Comparison of ENCODE assay signal across 8 cellular contexts in genomic region chr15:79923515-79924169, GRCh38. TPM values are rescaled to one million over a fixed set of nuclear protein-coding genes. Genes with fewer than 3 reads are reported as not detected.
DNase-seq lines count a peak whose midpoint lies in the region; ATAC-seq and TF ChIP-seq lines count a peak whose summit lies in the region.

No MANE protein-coding gene starts in this region.

- H3K27ac ChIP-seq in testis, result peak overlapping the region; percentile 86 to 91

- 0 to 1% methylated on average over 16 to 61 of the region's 68 CpGs for WGBS in testis, 2 donors

- H3K4me1 Mint-ChIP-seq in activated naive CD8-positive, alpha-beta T cell (ENCODE audit: low read depth), result peaks cover 25% of the 10 kb centered on the region

- no peaks in the 10 kb centered on the region for H3K9me3 Mint-ChIP-seq in activated naive CD8-positive, alpha-beta T cell (ENCODE audit: low read depth)

- ATAC-seq in HG02623 (IDR thresholded peaks at IDR 0.05; ENCODE audit: unreplicated experiment) (peak; percentile 93), SK-N-SH treated with all-trans-retinoic acid at 6 μM for 48 hours (peak; percentile 98), omental fat pad (ENCODE audit: low FRiP score) (peak; percentile 99)

- H3K9me3 ChIP-seq in testis, result no peaks in the 10 kb centered on the region

- H3K36me3 ChIP-seq in testis (ENCODE audit: low read depth, missing control alignments), result no peaks in the 10 kb centered on the region

- peaks cover 20% of the 10 kb centered on the region for H3K36me3 Mint-ChIP-seq in activated naive CD8-positive, alpha-beta T cell

- intact Hi-C loops in testis (cut with DNase I; ENCODE audit: low total_unique reads), result no loop called here

- peak; percentile 99 for DNase-seq in GM10266 (ENCODE audit: extremely low spot score)
- DNase-seq in NCI-H1092 treated with DMSO at 0.1 percent for 48 hours (lab: John Stamatoyannopoulos, UW), result peak; percentile 93
- peak; percentile 99 for DNase-seq in glomerular visceral epithelial cell (ENCODE audit: extremely low spot score)
- peak; percentile 78 for DNase-seq in omental fat pad (ENCODE audit: low spot score)
- DNase-seq in testis, result peak; percentile 97

- TF ChIP-seq CTCF in GM10266 (IDR thresholded peaks at IDR 0.05; ENCODE audit: control insufficient read depth, insufficient read depth, low read depth, missing control alignments), result no peak
- TF ChIP-seq CTCF in omental fat pad (IDR thresholded peaks at IDR 0.05), result no peak
- no peak for TF ChIP-seq CTCF in testis (IDR thresholded peaks at IDR 0.05)

- peaks cover 10% of the 10 kb centered on the region for H3K4me1 ChIP-seq in testis

- H3K4me3 Mint-ChIP-seq in activated naive CD8-positive, alpha-beta T cell, result peak overlapping the region; percentile 93

- H3K27me3 ChIP-seq in testis, result no peaks in the 10 kb centered on the region

- no peaks in the 10 kb centered on the region for H3K27me3 Mint-ChIP-seq in activated naive CD8-positive, alpha-beta T cell

- H3K4me3 ChIP-seq in testis, result peak overlapping the region; percentile 80 to 88

- TF ChIP-seq POLR2A in testis (IDR thresholded peaks at IDR 0.05), result peak; percentile 33

- peak overlapping the region; percentile 95 for H3K27ac Mint-ChIP-seq in activated naive CD8-positive, alpha-beta T cell

TF ChIP-seq in SK-N-SH treated with all-trans-retinoic acid at 6 μM for 48 hours, 23 proteins besides CTCF, POLR2A, EP300 and RAD21:
- TF ChIP-seq ZFP3 (CRISPR knock-in tag; IDR thresholded peaks at IDR 0.05), result peak; percentile 50; the same call in 1 of the 2 replicates
- TF ChIP-seq, protein P1, sequence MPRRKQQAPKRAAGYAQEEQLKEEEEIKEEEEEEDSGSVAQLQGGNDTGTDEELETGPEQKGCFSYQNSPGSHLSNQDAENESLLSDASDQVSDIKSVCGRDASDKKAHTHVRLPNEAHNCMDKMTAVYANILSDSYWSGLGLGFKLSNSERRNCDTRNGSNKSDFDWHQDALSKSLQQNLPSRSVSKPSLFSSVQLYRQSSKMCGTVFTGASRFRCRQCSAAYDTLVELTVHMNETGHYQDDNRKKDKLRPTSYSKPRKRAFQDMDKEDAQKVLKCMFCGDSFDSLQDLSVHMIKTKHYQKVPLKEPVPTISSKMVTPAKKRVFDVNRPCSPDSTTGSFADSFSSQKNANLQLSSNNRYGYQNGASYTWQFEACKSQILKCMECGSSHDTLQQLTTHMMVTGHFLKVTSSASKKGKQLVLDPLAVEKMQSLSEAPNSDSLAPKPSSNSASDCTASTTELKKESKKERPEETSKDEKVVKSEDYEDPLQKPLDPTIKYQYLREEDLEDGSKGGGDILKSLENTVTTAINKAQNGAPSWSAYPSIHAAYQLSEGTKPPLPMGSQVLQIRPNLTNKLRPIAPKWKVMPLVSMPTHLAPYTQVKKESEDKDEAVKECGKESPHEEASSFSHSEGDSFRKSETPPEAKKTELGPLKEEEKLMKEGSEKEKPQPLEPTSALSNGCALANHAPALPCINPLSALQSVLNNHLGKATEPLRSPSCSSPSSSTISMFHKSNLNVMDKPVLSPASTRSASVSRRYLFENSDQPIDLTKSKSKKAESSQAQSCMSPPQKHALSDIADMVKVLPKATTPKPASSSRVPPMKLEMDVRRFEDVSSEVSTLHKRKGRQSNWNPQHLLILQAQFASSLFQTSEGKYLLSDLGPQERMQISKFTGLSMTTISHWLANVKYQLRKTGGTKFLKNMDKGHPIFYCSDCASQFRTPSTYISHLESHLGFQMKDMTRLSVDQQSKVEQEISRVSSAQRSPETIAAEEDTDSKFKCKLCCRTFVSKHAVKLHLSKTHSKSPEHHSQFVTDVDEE (CRISPR knock-in tag; IDR thresholded peaks at IDR 0.05), result 0 out of 2 replicates have a peak, but pooled peaks have one; percentile 43
- TF ChIP-seq ISL1 (CRISPR knock-in tag; IDR thresholded peaks at IDR 0.05), result no peak
TF ChIP-seq in SK-N-SH treated with all-trans-retinoic acid at 6 μM for 48 hours: peak in this region for 2.

RNA-seq across cellular contexts. Expression of gene MTHFS, which starts 26.8 kb away (rescaled TPM):
- total RNA-seq in omental fat pad, result 10 to 100 TPM; 20.8 to 35.3 (median 28.6) TPM
- 10 to 100 TPM; 32.5 to 44.2 TPM for total RNA-seq in testis
- 24.9 TPM for polyA plus RNA-seq in testis (ENCODE audit: insufficient read depth, low read depth, low replicate concordance)

RNA-seq across cellular contexts. Expression of gene BCL2A1, which starts 47.4 kb away (rescaled TPM):
- total RNA-seq in omental fat pad, result 10 to 100 TPM in 3 of 4 donors, 1 to 10 TPM in 1; 1.8 to 20.4 (median 16.1) TPM
- total RNA-seq in testis, result not detected
- polyA plus RNA-seq in testis (ENCODE audit: insufficient read depth, low read depth, low replicate concordance), result 2.3 TPM

Comparison
In these comparisons a context has a peak if more than half of its experiments do, and no peak if none do; other contexts are left out.
1. Peak in every context shown above with its lines: DNase-seq, ATAC-seq, H3K4me3 ChIP-seq and H3K27ac ChIP-seq.